Comparison of ENCODE assay signal across 13 cellular contexts in the genomic region with DNA sequence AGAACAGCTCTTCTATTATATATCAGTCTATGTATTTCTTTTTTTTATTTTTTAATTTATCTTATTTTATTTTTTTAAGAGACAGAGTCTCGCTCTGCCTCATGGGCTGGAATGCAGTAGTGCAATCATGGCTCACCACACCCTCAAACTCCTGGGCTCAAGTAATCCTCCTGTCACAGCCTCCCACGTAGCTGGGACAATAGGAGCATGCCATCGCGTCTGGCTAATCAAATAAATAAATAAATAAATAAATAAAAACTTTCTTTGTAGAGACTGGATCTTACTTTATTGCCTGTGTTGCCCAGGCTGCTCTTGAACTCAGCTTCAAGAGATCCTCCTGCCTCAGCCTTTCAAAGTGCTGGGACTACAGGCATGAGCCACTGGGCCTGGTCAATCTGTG.
A peak's percentile ranks its signal among the peaks of the same experiment; 100 is the strongest.
DNase-seq lines count a peak whose midpoint lies in the region; ATAC-seq and TF ChIP-seq lines count a peak whose summit lies in the region.
"Had no signal": no experiment of that assay in that cellular context is flagged by ENCODE, and none has a peak within 500 bp of the region (broad histone marks: within the 10 kb centered on the region; RNA-seq: fewer than 3 reads in every experiment).

No MANE protein-coding gene starts in this region.

- no peak for TF ChIP-seq POLR2A in ovary (IDR thresholded peaks at IDR 0.05)

- H3K36me3 Mint-ChIP-seq in HFFc6 (ENCODE audit: low read depth) = peaks cover 27% of the 10 kb centered on the region

- WGBS in ovary, 3 donors = 31 to 35% (median 32%) methylated on average over 4 of the region's 4 CpGs

- H3K27ac ChIP-seq in brain microvascular endothelial cell (peak overlapping the region; percentile 82), skin epidermis (peak overlapping the region in 14 of 21 experiments; percentile 4 to 67 (median 37)), ovary (peak overlapping the region in 1 of 2 donors; percentile 0)
- H3K27ac ChIP-seq: cardiac muscle cell had no signal

- ATAC-seq in left ventricle myocardium superior (peak; percentile 15), HG03469 (IDR thresholded peaks at IDR 0.05; ENCODE audit: unreplicated experiment) (no peak), HG03432 (IDR thresholded peaks at IDR 0.05; ENCODE audit: unreplicated experiment) (no peak), GM18520 (IDR thresholded peaks at IDR 0.05; ENCODE audit: unreplicated experiment) (no peak)

- peak overlapping the region; percentile 80 for H3K27ac Mint-ChIP-seq in HFFc6

- DNase-seq in HFFc6 (peak; percentile 37), brain microvascular endothelial cell (peak; percentile 65), left ventricle myocardium superior (no peak), ovary (no peak)
- DNase-seq: activated T-cell treated with anti-CD3 and anti-CD28 coated beads for 4 hours; DMS153; NK-92 treated with Interleukin-12 subunit alpha and Interleukin-12 subunit beta, amount 100 ng/mL, for 24 hours; T-helper 9 cell had no signal

- TF ChIP-seq EP300 in ovary (IDR thresholded peaks at IDR 0.05) = no peak

- H3K27me3 Mint-ChIP-seq in HFFc6 (ENCODE audit: insufficient read depth) = peaks cover 3% of the 10 kb centered on the region; the same call in 1 of the 2 replicates

- H3K36me3 ChIP-seq in brain microvascular endothelial cell (replicated peaks) (no peaks in the 10 kb centered on the region), ovary (no peaks in the 10 kb centered on the region)
- H3K36me3 ChIP-seq: cardiac muscle cell had no signal

- in situ Hi-C loops in brain microvascular endothelial cell (cut with HindIII; ENCODE audit: low pct_ligation_motif_present, low sequenced_read_pairs) = no loop called here

- no peaks in the 10 kb centered on the region for H3K27me3 ChIP-seq in brain microvascular endothelial cell (replicated peaks)
- H3K27me3 ChIP-seq in ovary = no peaks in the 10 kb centered on the region
- H3K27me3 ChIP-seq: cardiac muscle cell had no signal

- H3K4me3 ChIP-seq in brain microvascular endothelial cell (ENCODE audit: low read depth, low read length) (no peak overlapping the region), skin epidermis (no peak overlapping the region), ovary (no peak overlapping the region)
- H3K4me3 ChIP-seq: cardiac muscle cell had no signal

- H3K4me1 Mint-ChIP-seq in HFFc6 (ENCODE audit: low read depth) = peaks cover 100% of the 10 kb centered on the region

- no peaks in the 10 kb centered on the region for H3K9me3 ChIP-seq in ovary

- H3K9me3 Mint-ChIP-seq in HFFc6 = no peaks in the 10 kb centered on the region

- intact Hi-C loops in left ventricle myocardium superior (cut with micrococcal nuclease) = no loop called here
- intact Hi-C loops in ovary (cut with DNase I) = no loop called here

- peak overlapping the region; percentile 81 for H3K4me3 Mint-ChIP-seq in HFFc6

- peaks cover 46% of the 10 kb centered on the region for H3K4me1 ChIP-seq in ovary (ENCODE audit: insufficient read depth)

- TF ChIP-seq CTCF in HFFc6 (IDR thresholded peaks at IDR 0.05) (no peak), brain microvascular endothelial cell (IDR thresholded peaks at IDR 0.05; ENCODE audit: low read depth, low read length, missing control alignments) (no peak), ovary (IDR thresholded peaks at IDR 0.05) (no peak)

Comparison
In these comparisons a context has a peak if more than half of its experiments do, and no peak if none do; other contexts are left out.
1. DNase-seq: peak in HFFc6 (single experiment) and brain microvascular endothelial cell (single experiment); none in left ventricle myocardium superior (single experiment) and ovary (0 of 5).